In genomic region chr19:50362030-50362412, GRCh38 we compare ENCODE assay signal across 28 cellular contexts. TPM values are rescaled to one million over a fixed set of nuclear protein-coding genes. Genes with fewer than 3 reads are reported as not detected.
DNase-seq lines count a peak whose midpoint lies in the region; ATAC-seq, FAIRE-seq and TF ChIP-seq lines count a peak whose summit lies in the region.
"Had no signal": no experiment of that assay in that cellular context is flagged by ENCODE, and none has a peak within 500 bp of the region (broad histone marks: within the 10 kb centered on the region; RNA-seq: fewer than 3 reads in every experiment).

No MANE protein-coding gene starts in this region.

- no peaks in the 10 kb centered on the region for H3K36me3 ChIP-seq in GM12878 (ENCODE audit: control insufficient read depth in 2 of 2, insufficient read depth in 2 of 2, low read length in 1 of 2)
- H3K36me3 ChIP-seq: colonic mucosa had no signal

- TF ChIP-seq EP300 in GM12878 (IDR thresholded peaks at IDR 0.05; ENCODE audit: borderline replicate concordance in 1 of 2, control insufficient read depth in 1 of 2, low read depth in 2 of 2, low read length in 2 of 2) = no peak

- H3K27ac Mint-ChIP-seq in activated T-cell treated with anti-CD3 and anti-CD28 coated beads, Interleukin-2, amount 50 U/mL, for 72 hours = peak overlapping the region; percentile 93
- H3K27ac Mint-ChIP-seq in activated T-helper 17 cell treated with anti-CD3 and anti-CD28 coated beads, Interleukin-2, amount 50 U/mL, for 72 hours = peak overlapping the region; percentile 91
- H3K27ac Mint-ChIP-seq in stimulated activated naive B cell treated with anti-CD40 and anti-IgM and Interleukin-4, amounts not matched to agents 10 μg/mL and 1 μg/mL and 100 μg/mL, for 72 hours = peak overlapping the region; percentile 21
- no peak overlapping the region for H3K27ac Mint-ChIP-seq in nephron progenitor cell

- intact Hi-C loops in GM12878 (cut with micrococcal nuclease; ENCODE audit: unreplicated experiment) = no loop called here

- TF ChIP-seq POLR2A in GM12878 (IDR thresholded peaks at IDR 0.05; ENCODE audit: low read depth, low read length) = no peak

- no peak overlapping the region for H3K27ac ChIP-seq in GM12878 (ENCODE audit: control insufficient read depth, insufficient read depth)
- H3K27ac ChIP-seq: C4-2B, colonic mucosa, epithelial cell of prostate had no signal

- H3K9me3 ChIP-seq in GM12878 (replicated peaks; ENCODE audit: control insufficient read depth, insufficient read depth, low read length) = peaks cover 2% of the 10 kb centered on the region; the same call in 2 of the 3 replicates
- H3K9me3 ChIP-seq: Caco-2, colonic mucosa had no signal

- 66% methylated on average over 7 of the region's 7 CpGs for WGBS in GM12878 (ENCODE audit: insufficient coverage, insufficient replicate concordance, low lambda C conversion rate, missing lambda C conversion rate)

- H4K20me1 ChIP-seq in GM12878 (ENCODE audit: control insufficient read depth, insufficient read depth) = no peaks in the 10 kb centered on the region

- no TSS peak for BruUV-seq in GM12878 (replicated peaks; lab: Mats Ljungman, UMichigan)

- CTCF ChIA-PET in GM12878 (lab: Yijun Ruan, JAX) = interaction anchor here (0.9 to 9.4 kb wide), 5 partner anchors 13 to 100 kb away, joined by 3 to 167 read pairs (median 4); partner anchors contain the start of genes NR1H2 and POLD1

- peak overlapping the region; percentile 80 to 90 for H3K4me3 Mint-ChIP-seq in activated T-cell treated with anti-CD3 and anti-CD28 coated beads, Interleukin-2, amount 50 U/mL, for 72 hours
- peak overlapping the region; percentile 72 for H3K4me3 Mint-ChIP-seq in activated T-helper 17 cell treated with anti-CD3 and anti-CD28 coated beads, Interleukin-2, amount 50 U/mL, for 72 hours
- no peak overlapping the region for H3K4me3 Mint-ChIP-seq in stimulated activated naive B cell treated with anti-CD40 and anti-IgM and Interleukin-4, amounts not matched to agents 10 μg/mL and 1 μg/mL and 100 μg/mL, for 72 hours
- H3K4me3 Mint-ChIP-seq in nephron progenitor cell = no peak overlapping the region

- peak in 1 of 2 donors; percentile 45 for DNase-seq in activated T-cell treated with anti-CD3 and anti-CD28 coated beads, Interleukin-2, amount 50 U/mL, for 72 hours
- DNase-seq in activated T-cell treated with anti-CD3 and anti-CD28 coated beads for 4 hours (no peak), GM12878 (ENCODE audit: low read depth, low spot score) (no peak), nephron progenitor cell (no peak)
- DNase-seq in stimulated activated naive B cell treated with anti-CD40 and anti-IgM and Interleukin-4, amounts not matched to agents 10 μg/mL and 1 μg/mL and 100 μg/mL, for 72 hours = no peak
- DNase-seq: Caco-2; colonic mucosa; DMS79; effector CD8-positive, alpha-beta T cell; GDM1; NCI-H1105; NCI-H187 treated with DMSO at 0.1 percent for 48 hours; NCI-H2171 treated with DMSO at 0.1 percent for 48 hours; NCI-H524; NK-92 treated with Interleukin-12 subunit alpha and Interleukin-12 subunit beta, amount 100 ng/mL, for 24 hours; occipital lobe; PC-3; trophoblast cell had no signal

- in situ Hi-C loops in GM12878 (cut with MboI) = no loop called here

- H3K4me3 ChIP-seq in GM12878 = no peak overlapping the region
- H3K4me3 ChIP-seq: colonic mucosa had no signal

- peaks cover 88% of the 10 kb centered on the region for H3K4me1 Mint-ChIP-seq in activated T-cell treated with anti-CD3 and anti-CD28 coated beads, Interleukin-2, amount 50 U/mL, for 72 hours (ENCODE audit: low read depth)
- peaks cover 60% of the 10 kb centered on the region for H3K4me1 Mint-ChIP-seq in activated T-helper 17 cell treated with anti-CD3 and anti-CD28 coated beads, Interleukin-2, amount 50 U/mL, for 72 hours
- peaks cover 53 to 83% of the 10 kb centered on the region in 2 donors for H3K4me1 Mint-ChIP-seq in stimulated activated naive B cell treated with anti-CD40 and anti-IgM and Interleukin-4, amounts not matched to agents 10 μg/mL and 1 μg/mL and 100 μg/mL, for 72 hours
- peaks cover 8% of the 10 kb centered on the region for H3K4me1 Mint-ChIP-seq in nephron progenitor cell

- SMC1A ChIA-PET in GM12878 (lab: Charles Lee; ENCODE audit: uncharacterized antibody, unreplicated experiment) = interaction anchor here (1.2 to 2.8 kb wide), 4 partner anchors 14 to 100 kb away, joined by 3 to 9 read pairs (median 4); no protein-coding TSS in a partner anchor

- POLR2A ChIA-PET in GM12878 (lab: Charles Lee) = interaction anchor here (1.0 to 2.8 kb wide), 6 partner anchors 14 to 99 kb away, joined by 3 to 10 read pairs (median 4); partner anchors contain the start of genes KCNC3, NR1H2 and SPIB

- H2AFZ ChIP-seq in GM12878 (ENCODE audit: control insufficient read depth, low read depth, low read length) = no peak overlapping the region

- no peak for TF ChIP-seq RAD21 in GM12878 (IDR thresholded peaks at IDR 0.05; ENCODE audit: insufficient read depth, low read depth, low read length)

- peaks cover 4 to 6% of the 10 kb centered on the region in 2 donors for H3K9me3 Mint-ChIP-seq in activated T-cell treated with anti-CD3 and anti-CD28 coated beads, Interleukin-2, amount 50 U/mL, for 72 hours
- H3K9me3 Mint-ChIP-seq in activated T-helper 17 cell treated with anti-CD3 and anti-CD28 coated beads, Interleukin-2, amount 50 U/mL, for 72 hours = no peaks in the 10 kb centered on the region
- peaks cover 3 to 8% of the 10 kb centered on the region in 2 donors for H3K9me3 Mint-ChIP-seq in stimulated activated naive B cell treated with anti-CD40 and anti-IgM and Interleukin-4, amounts not matched to agents 10 μg/mL and 1 μg/mL and 100 μg/mL, for 72 hours
- no peaks in the 10 kb centered on the region for H3K9me3 Mint-ChIP-seq in nephron progenitor cell

- RAD21 ChIA-PET in GM12878 (lab: Charles Lee; ENCODE audit: unreplicated experiment) = interaction anchor here (1.4 kb wide), 1 partner anchor 34 kb away, joined by 4 read pairs; the partner anchor contains the start of gene KCNC3

- H3K27me3 Mint-ChIP-seq in activated T-cell treated with anti-CD3 and anti-CD28 coated beads, Interleukin-2, amount 50 U/mL, for 72 hours (ENCODE audit: low read depth) = no peaks in the 10 kb centered on the region
- no peaks in the 10 kb centered on the region for H3K27me3 Mint-ChIP-seq in activated T-helper 17 cell treated with anti-CD3 and anti-CD28 coated beads, Interleukin-2, amount 50 U/mL, for 72 hours
- no peaks in the 10 kb centered on the region for H3K27me3 Mint-ChIP-seq in stimulated activated naive B cell treated with anti-CD40 and anti-IgM and Interleukin-4, amounts not matched to agents 10 μg/mL and 1 μg/mL and 100 μg/mL, for 72 hours
- H3K27me3 Mint-ChIP-seq in nephron progenitor cell (ENCODE audit: low read depth, poor library complexity) = peaks cover 17% of the 10 kb centered on the region

- TF ChIP-seq CTCF in GM12878 (IDR thresholded peaks at IDR 0.05 in 2 of 3, conservative IDR thresholded peaks at IDR 0.05 in 1 of 3; ENCODE audit: control insufficient read depth in 2 of 3, extremely low read depth in 1 of 3, insufficient read depth in 1 of 3, low read depth in 3 of 3, low read length in 3 of 3) = no peak
- TF ChIP-seq CTCF in nephron progenitor cell (IDR thresholded peaks at IDR 0.05) = no peak

- peaks cover 25 to 26% of the 10 kb centered on the region in 2 donors for H3K36me3 Mint-ChIP-seq in activated T-cell treated with anti-CD3 and anti-CD28 coated beads, Interleukin-2, amount 50 U/mL, for 72 hours (ENCODE audit: insufficient read depth in 2 of 2)
- H3K36me3 Mint-ChIP-seq in activated T-helper 17 cell treated with anti-CD3 and anti-CD28 coated beads, Interleukin-2, amount 50 U/mL, for 72 hours (ENCODE audit: low read depth) = peaks cover 54% of the 10 kb centered on the region
- H3K36me3 Mint-ChIP-seq in stimulated activated naive B cell treated with anti-CD40 and anti-IgM and Interleukin-4, amounts not matched to agents 10 μg/mL and 1 μg/mL and 100 μg/mL, for 72 hours = peaks cover 18 to 29% of the 10 kb centered on the region in 2 donors
- peaks cover 16% of the 10 kb centered on the region for H3K36me3 Mint-ChIP-seq in nephron progenitor cell (ENCODE audit: low read depth)

- ATAC-seq in activated T-cell treated with anti-CD3 and anti-CD28 coated beads, Interleukin-2, amount 50 U/mL, for 72 hours (replicated peaks in 1 of 2) = no peak
- ATAC-seq in activated T-helper 17 cell treated with anti-CD3 and anti-CD28 coated beads, Interleukin-2, amount 50 U/mL, for 72 hours (replicated peaks) = no peak
- ATAC-seq in GM12878 (no peak), GM18861 (IDR thresholded peaks at IDR 0.05; ENCODE audit: unreplicated experiment) (no peak)
- ATAC-seq in stimulated activated naive B cell treated with anti-CD40 and anti-IgM and Interleukin-4, amounts not matched to agents 10 μg/mL and 1 μg/mL and 100 μg/mL, for 72 hours (replicated peaks) = no peak
- ATAC-seq: left lobe of liver, PC-3, SK-N-SH treated with all-trans-retinoic acid at 6 μM for 48 hours had no signal

- H3K27me3 ChIP-seq in GM12878 (replicated peaks in 1 of 2; ENCODE audit: control insufficient read depth in 2 of 2, insufficient read depth in 2 of 2, low read length in 1 of 2) = no peaks in the 10 kb centered on the region
- H3K27me3 ChIP-seq: colonic mucosa had no signal

- no peak overlapping the region for H3K9ac ChIP-seq in GM12878 (ENCODE audit: control insufficient read depth, insufficient read depth, low read length)

- peaks cover 67% of the 10 kb centered on the region for H3K4me1 ChIP-seq in GM12878 (ENCODE audit: control insufficient read depth, insufficient read depth, low read length)
- H3K4me1 ChIP-seq: Caco-2, colonic mucosa had no signal

- H3K79me2 ChIP-seq in GM12878 (ENCODE audit: control insufficient read depth, insufficient read depth, low read length) = no peaks in the 10 kb centered on the region

- FAIRE-seq in GM12878 (lab: Jason Lieb, UNC) = no peak

- 0 out of 2 replicates have a peak overlapping the region, but pooled peaks have one; percentile 18 for H3K4me2 ChIP-seq in GM12878 (ENCODE audit: control insufficient read depth, insufficient read depth)

RNA-seq across cellular contexts. Expression of gene NAPSA, which starts 3.4 kb away (rescaled TPM):
- total RNA-seq in activated T-cell treated with anti-CD3 and anti-CD28 coated beads, Interleukin-2, amount 50 U/mL, for 72 hours = 10 to 100 TPM; 43.2 to 53.3 TPM
- 10 to 100 TPM; 54.6 to 86.0 TPM for total RNA-seq in activated T-helper 17 cell treated with anti-CD3 and anti-CD28 coated beads, Interleukin-2, amount 50 U/mL, for 72 hours
- total RNA-seq in GM12878 (2013; cell fraction: nucleolus; rRNA removed) = 19.2 and 19.9 TPM in 2 replicates
- total RNA-seq in GM12878 (2014; rRNA removed) (20.1 and 20.6 TPM in 2 replicates), GM12878 (2014; rRNA removed; fragmentation: Illumina TruSeq; extraction: Trizol) (12.3 and 14.5 TPM in 2 replicates), GM12878 (2021) (18.2 and 19.2 TPM in 2 replicates)
- 30.5 TPM for polyA plus RNA-seq in GM12878 (2011; ENCODE audit: low read depth)
- polyA plus RNA-seq in GM12878 (2011; rRNA removed) (30.8 and 45.4 TPM in 2 replicates), GM12878 (2014; fragmentation: Illumina TruSeq; extraction: Trizol) (13.8 and 15.3 TPM in 2 replicates), GM12878 (2014; fragmentation: Nextera tagmentation; extraction: Ambion mirVana) (10 to 100 TPM in 1 of 2 experiments, 1 to 10 TPM in 1; 6.7 to 15.2 TPM), GM12878 (2014; rRNA removed) (21.6 and 22.4 TPM in 2 replicates), GM12878 (2016; fragmentation: Nextera tagmentation; extraction: Ambion mirVana) (10 to 100 TPM; 17.0 to 17.2 TPM)
- 65.3 and 79.7 TPM in 2 replicates for polyA plus RNA-seq in GM12878 (2011; cell fraction: cytosol; rRNA removed)
- 86.1 and 106 TPM in 2 replicates for polyA plus RNA-seq in GM12878 (2011; cell fraction: nucleus; rRNA removed)
- polyA plus RNA-seq in GM12878 (2012) = 15.8 and 49.6 TPM in 2 replicates
- polyA minus RNA-seq in GM12878 (2011; rRNA and poly(A)+ RNA removed) = 20.5 and 43.9 TPM in 2 replicates
- polyA minus RNA-seq in GM12878 (2011; cell fraction: cytosol; rRNA and poly(A)+ RNA removed) = 10.6 and 14.8 TPM in 2 replicates
- 11.8 and 16.9 TPM in 2 replicates for polyA minus RNA-seq in GM12878 (2011; cell fraction: nucleus; rRNA and poly(A)+ RNA removed)
- total RNA-seq: HT1080 had no signal

RNA-seq across cellular contexts. Expression of gene NR1H2, which starts 14.2 kb away (rescaled TPM):
- 10 to 100 TPM; 68.2 to 80.1 TPM for total RNA-seq in activated T-cell treated with anti-CD3 and anti-CD28 coated beads, Interleukin-2, amount 50 U/mL, for 72 hours
- total RNA-seq in activated T-helper 17 cell treated with anti-CD3 and anti-CD28 coated beads, Interleukin-2, amount 50 U/mL, for 72 hours = 10 to 100 TPM; 58.3 to 81.3 TPM
- 40.9 and 43.5 TPM in 2 replicates for total RNA-seq in GM12878 (2013; cell fraction: nucleolus; rRNA removed)
- total RNA-seq in GM12878 (2014; rRNA removed) (44.8 and 45.2 TPM in 2 replicates), GM12878 (2014; rRNA removed; fragmentation: Illumina TruSeq; extraction: Trizol) (15.6 and 17.2 TPM in 2 replicates), GM12878 (2021) (43.3 and 44.5 TPM in 2 replicates)
- polyA plus RNA-seq in GM12878 (2011; ENCODE audit: low read depth) = 12.3 TPM
- polyA plus RNA-seq in GM12878 (2011; rRNA removed) (12.3 and 26.9 TPM in 2 replicates), GM12878 (2014; fragmentation: Illumina TruSeq; extraction: Trizol) (1.8 and 16.2 TPM in 2 replicates), GM12878 (2014; fragmentation: Nextera tagmentation; extraction: Ambion mirVana) (1 to 10 TPM in 1 of 2 experiments, under 1 TPM in 1; 0.05 to 1.3 TPM), GM12878 (2014; rRNA removed) (52.4 and 53.3 TPM in 2 replicates), GM12878 (2016; fragmentation: Nextera tagmentation; extraction: Ambion mirVana) (10 to 100 TPM; 45.7 to 54.2 TPM)
- 35.8 and 59.6 TPM in 2 replicates for polyA plus RNA-seq in GM12878 (2011; cell fraction: cytosol; rRNA removed)
- 90.2 and 96.1 TPM in 2 replicates for polyA plus RNA-seq in GM12878 (2011; cell fraction: nucleus; rRNA removed)
- polyA plus RNA-seq in GM12878 (2012) = 46.7 and 49.3 TPM in 2 replicates
- polyA minus RNA-seq in GM12878 (2011; rRNA and poly(A)+ RNA removed) = 19.2 and 26.2 TPM in 2 replicates
- 13.5 and 15.4 TPM in 2 replicates for polyA minus RNA-seq in GM12878 (2011; cell fraction: cytosol; rRNA and poly(A)+ RNA removed)
- 17.4 and 27.1 TPM in 2 replicates for polyA minus RNA-seq in GM12878 (2011; cell fraction: nucleus; rRNA and poly(A)+ RNA removed)

RNA-seq across cellular contexts. Expression of gene POLD1, which starts 22.1 kb away (rescaled TPM):
- total RNA-seq in activated T-cell treated with anti-CD3 and anti-CD28 coated beads, Interleukin-2, amount 50 U/mL, for 72 hours = 100 to 1,000 TPM; 133 to 162 TPM
- total RNA-seq in activated T-helper 17 cell treated with anti-CD3 and anti-CD28 coated beads, Interleukin-2, amount 50 U/mL, for 72 hours = 100 to 1,000 TPM; 146 to 202 TPM
- 45.1 and 55.2 TPM in 2 replicates for total RNA-seq in GM12878 (2013; cell fraction: nucleolus; rRNA removed)
- 121 and 141 TPM in 2 replicates for total RNA-seq in GM12878 (2014; rRNA removed)
- 28.6 and 31.8 TPM in 2 replicates for total RNA-seq in GM12878 (2014; rRNA removed; fragmentation: Illumina TruSeq; extraction: Trizol)
- 146 and 165 TPM in 2 replicates for total RNA-seq in GM12878 (2021)
- 15.5 TPM for polyA plus RNA-seq in GM12878 (2011; ENCODE audit: low read depth)
- polyA plus RNA-seq in GM12878 (2011; rRNA removed) = 10.4 and 25.7 TPM in 2 replicates
- polyA plus RNA-seq in GM12878 (2011; cell fraction: cytosol; rRNA removed) = 47.4 and 83.0 TPM in 2 replicates
- polyA plus RNA-seq in GM12878 (2011; cell fraction: nucleus; rRNA removed) = 231 and 322 TPM in 2 replicates
- 51.0 and 61.8 TPM in 2 replicates for polyA plus RNA-seq in GM12878 (2012)
- 1.9 and 18.1 TPM in 2 replicates for polyA plus RNA-seq in GM12878 (2014; fragmentation: Illumina TruSeq; extraction: Trizol)
- polyA plus RNA-seq in GM12878 (2014; fragmentation: Nextera tagmentation; extraction: Ambion mirVana) = 1 to 10 TPM in 1 of 2 experiments, under 1 TPM in 1; 0.76 to 6.5 TPM
- polyA plus RNA-seq in GM12878 (2014; rRNA removed) = 95.1 and 110 TPM in 2 replicates
- 100 to 1,000 TPM; 111 to 118 TPM for polyA plus RNA-seq in GM12878 (2016; fragmentation: Nextera tagmentation; extraction: Ambion mirVana)
- 34.5 and 105 TPM in 2 replicates for polyA minus RNA-seq in GM12878 (2011; rRNA and poly(A)+ RNA removed)
- polyA minus RNA-seq in GM12878 (2011; cell fraction: cytosol; rRNA and poly(A)+ RNA removed) = 65.4 and 72.3 TPM in 2 replicates
- polyA minus RNA-seq in GM12878 (2011; cell fraction: nucleus; rRNA and poly(A)+ RNA removed) = 50.1 and 97.2 TPM in 2 replicates

RNA-seq across cellular contexts. Expression of gene KCNC3, which starts 32.8 kb away (rescaled TPM):
- 1 to 10 TPM; 5.2 to 8.3 TPM for total RNA-seq in activated T-cell treated with anti-CD3 and anti-CD28 coated beads, Interleukin-2, amount 50 U/mL, for 72 hours
- total RNA-seq in activated T-helper 17 cell treated with anti-CD3 and anti-CD28 coated beads, Interleukin-2, amount 50 U/mL, for 72 hours = 10 to 100 TPM; 12.8 to 18.8 TPM
- 1.6 and 1.9 TPM in 2 replicates for total RNA-seq in GM12878 (2013; cell fraction: nucleolus; rRNA removed)
- total RNA-seq in GM12878 (2014; rRNA removed) (0.16 and 0.45 TPM in 2 replicates), GM12878 (2014; rRNA removed; fragmentation: Illumina TruSeq; extraction: Trizol) (0.27 and 0.32 TPM in 2 replicates), GM12878 (2021) (2.4 and 3.8 TPM in 2 replicates)
- polyA plus RNA-seq in GM12878 (2011; ENCODE audit: low read depth) = 1.4 TPM
- polyA plus RNA-seq in GM12878 (2011; rRNA removed) (0.24 and 0.43 TPM in 2 replicates), GM12878 (2014; fragmentation: Illumina TruSeq; extraction: Trizol) (1.1 and 1.5 TPM in 2 replicates), GM12878 (2014; fragmentation: Nextera tagmentation; extraction: Ambion mirVana) (not detected), GM12878 (2014; rRNA removed) (1.9 and 2.5 TPM in 2 replicates), GM12878 (2016; fragmentation: Nextera tagmentation; extraction: Ambion mirVana) (under 1 TPM; 0.08 to 0.10 TPM)
- polyA plus RNA-seq in GM12878 (2011; cell fraction: cytosol; rRNA removed) = 0.63 and 0.75 TPM in 2 replicates
- polyA plus RNA-seq in GM12878 (2011; cell fraction: nucleus; rRNA removed) = 4.0 and 5.1 TPM in 2 replicates
- 2.9 and 5.5 TPM in 2 replicates for polyA plus RNA-seq in GM12878 (2012)
- 0.73 and 0.77 TPM in 2 replicates for polyA minus RNA-seq in GM12878 (2011; rRNA and poly(A)+ RNA removed)
- polyA minus RNA-seq in GM12878 (2011; cell fraction: cytosol; rRNA and poly(A)+ RNA removed) = 0.62 TPM in 1 of 2 replicates, not detected in the other
- 1.1 and 1.9 TPM in 2 replicates for polyA minus RNA-seq in GM12878 (2011; cell fraction: nucleus; rRNA and poly(A)+ RNA removed)
- total RNA-seq: HT1080, M059J had no signal

RNA-seq across cellular contexts. Expression of gene SPIB, which starts 56.7 kb away (rescaled TPM):
- 1 to 10 TPM; 1.6 to 2.1 TPM for total RNA-seq in activated T-cell treated with anti-CD3 and anti-CD28 coated beads, Interleukin-2, amount 50 U/mL, for 72 hours
- 1 to 10 TPM; 1.9 to 2.4 TPM for total RNA-seq in activated T-helper 17 cell treated with anti-CD3 and anti-CD28 coated beads, Interleukin-2, amount 50 U/mL, for 72 hours
- 116 and 119 TPM in 2 replicates for total RNA-seq in GM12878 (2013; cell fraction: nucleolus; rRNA removed)
- total RNA-seq in GM12878 (2014; rRNA removed) (106 and 123 TPM in 2 replicates), GM12878 (2014; rRNA removed; fragmentation: Illumina TruSeq; extraction: Trizol) (28.3 and 30.4 TPM in 2 replicates), GM12878 (2021) (85.0 and 90.7 TPM in 2 replicates)
- polyA plus RNA-seq in GM12878 (2011; ENCODE audit: low read depth) = 21.0 TPM
- polyA plus RNA-seq in GM12878 (2011; rRNA removed) (22.6 and 58.4 TPM in 2 replicates), GM12878 (2014; fragmentation: Illumina TruSeq; extraction: Trizol) (22.0 and 34.8 TPM in 2 replicates), GM12878 (2014; fragmentation: Nextera tagmentation; extraction: Ambion mirVana) (10 to 100 TPM in 1 of 2 experiments, 1 to 10 TPM in 1; 3.5 to 14.0 TPM), GM12878 (2014; rRNA removed) (89.3 and 90.4 TPM in 2 replicates), GM12878 (2016; fragmentation: Nextera tagmentation; extraction: Ambion mirVana) (10 to 100 TPM; 53.6 to 60.2 TPM)
- polyA plus RNA-seq in GM12878 (2011; cell fraction: cytosol; rRNA removed) = 61.5 and 78.6 TPM in 2 replicates
- polyA plus RNA-seq in GM12878 (2011; cell fraction: nucleus; rRNA removed) = 96.6 and 113 TPM in 2 replicates
- polyA plus RNA-seq in GM12878 (2012) = 79.6 and 82.0 TPM in 2 replicates
- polyA minus RNA-seq in GM12878 (2011; rRNA and poly(A)+ RNA removed) = 18.7 and 54.2 TPM in 2 replicates
- polyA minus RNA-seq in GM12878 (2011; cell fraction: cytosol; rRNA and poly(A)+ RNA removed) = 27.6 and 31.1 TPM in 2 replicates
- polyA minus RNA-seq in GM12878 (2011; cell fraction: nucleus; rRNA and poly(A)+ RNA removed) = 22.6 and 47.1 TPM in 2 replicates
- total RNA-seq: left lobe of liver, M059J, occipital lobe, PC-3, pulmonary artery endothelial cell, subcutaneous adipose tissue had no signal

Comparison
In these comparisons a context has a peak if more than half of its experiments do, and no peak if none do; other contexts are left out.
1. H3K4me3 Mint-ChIP-seq: peak in activated T-cell treated with anti-CD3 and anti-CD28 coated beads, Interleukin-2, amount 50 U/mL, for 72 hours (2 of 2) and activated T-helper 17 cell treated with anti-CD3 and anti-CD28 coated beads, Interleukin-2, amount 50 U/mL, for 72 hours (single experiment); none in stimulated activated naive B cell treated with anti-CD40 and anti-IgM and Interleukin-4, amounts not matched to agents 10 μg/mL and 1 μg/mL and 100 μg/mL, for 72 hours (0 of 2) and nephron progenitor cell (single experiment).